Comparison of ENCODE assay signal across 24 cellular contexts in the genomic region with DNA sequence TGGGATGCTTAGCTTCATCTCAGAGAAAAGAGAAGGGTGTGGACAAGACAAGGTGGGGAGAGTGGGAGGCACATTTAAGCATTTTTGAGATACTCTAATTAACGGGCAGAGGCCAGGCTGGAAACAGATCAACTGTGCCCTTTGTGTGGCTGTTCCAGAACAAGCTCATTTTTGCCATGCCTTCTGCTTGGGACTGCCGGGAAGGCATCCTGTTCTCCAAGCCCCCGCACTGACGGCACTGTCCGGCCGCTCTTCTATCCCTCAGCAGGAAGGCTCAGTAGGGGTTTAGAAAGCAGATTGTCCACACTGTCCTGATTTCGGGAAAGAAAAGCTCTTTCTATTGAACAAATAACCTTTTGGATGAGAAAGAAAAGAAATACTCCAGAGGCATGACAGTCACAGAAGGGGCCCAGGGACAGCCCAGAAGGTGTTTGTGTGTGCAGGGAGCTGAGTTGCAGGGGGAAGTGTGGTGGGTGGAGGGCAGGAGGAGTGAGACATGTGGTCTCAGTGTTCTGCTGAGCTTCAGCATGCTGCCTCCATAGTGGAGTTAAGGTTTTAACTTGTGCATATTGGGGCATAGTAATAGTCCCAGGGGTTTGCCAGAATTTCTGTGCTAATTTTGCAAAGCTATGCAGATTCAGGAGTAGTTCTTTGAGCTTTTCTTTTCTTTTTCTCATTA. TPM values are rescaled to one million over a fixed set of nuclear protein-coding genes. Genes with fewer than 3 reads are reported as not detected.
"Had no signal": no experiment of that assay in that cellular context is flagged by ENCODE, and none has a peak within 500 bp of the region (broad histone marks: within the 10 kb centered on the region; RNA-seq: fewer than 3 reads in every experiment).

No MANE protein-coding gene starts in this region.

- DNase-seq: activated B cell treated with CpG ODN at 0.5 μM for 24 hours; activated CD4-positive, alpha-beta memory T cell treated with anti-CD3 and anti-CD28 coated beads, Interleukin-2, amount 10 ng/mL, durations not matched to agents 7 days and 5 days; activated CD4-positive, alpha-beta T cell treated with anti-CD3 and anti-CD28 coated beads for 4 hours; activated naive CD4-positive, alpha-beta T cell; activated naive CD8-positive, alpha-beta T cell treated with anti-CD3 and anti-CD28 coated beads for 36 hours; activated T-cell treated with anti-CD3 and anti-CD28 coated beads, Interleukin-2, amount 50 U/mL, for 1 hour; body of pancreas; cortex of kidney; effector CD4-positive, alpha-beta T cell; gastrocnemius medialis; heart left ventricle; kidney; left ventricle myocardium inferior; ovary; psoas muscle; stimulated activated CD4-positive, alpha-beta T cell treated with anti-CD3 and anti-CD28 coated beads, Interleukin-4, amount 100 ng/mL, for 1 hour; stomach; testis had no signal

- H3K9me3 Mint-ChIP-seq: activated B cell treated with CpG ODN at 0.5 μM for 24 hours; activated CD4-positive, alpha-beta memory T cell treated with anti-CD3 and anti-CD28 coated beads, Interleukin-2, amount 10 ng/mL, durations not matched to agents 7 days and 5 days; activated naive CD8-positive, alpha-beta T cell treated with anti-CD3 and anti-CD28 coated beads for 36 hours; activated T-helper 17 cell treated with anti-CD3 and anti-CD28 coated beads, Interleukin-2, amount 50 U/mL, for 72 hours; neural crest cell; type B pancreatic cell had no signal

- H3K27ac ChIP-seq: body of pancreas, gastrocnemius medialis, heart left ventricle, left ventricle myocardium inferior, ovary, psoas muscle, stomach, testis had no signal

- FAIRE-seq: kidney had no signal

- H3K4me1 Mint-ChIP-seq: activated B cell treated with CpG ODN at 0.5 μM for 24 hours; activated CD4-positive, alpha-beta memory T cell treated with anti-CD3 and anti-CD28 coated beads, Interleukin-2, amount 10 ng/mL, durations not matched to agents 7 days and 5 days; activated naive CD8-positive, alpha-beta T cell treated with anti-CD3 and anti-CD28 coated beads for 36 hours; activated T-helper 17 cell treated with anti-CD3 and anti-CD28 coated beads, Interleukin-2, amount 50 U/mL, for 72 hours had no signal

- H3K36me3 Mint-ChIP-seq: activated naive CD8-positive, alpha-beta T cell treated with anti-CD3 and anti-CD28 coated beads for 36 hours; type B pancreatic cell had no signal

- H3K27ac Mint-ChIP-seq: activated B cell treated with CpG ODN at 0.5 μM for 24 hours; activated CD4-positive, alpha-beta memory T cell treated with anti-CD3 and anti-CD28 coated beads, Interleukin-2, amount 10 ng/mL, durations not matched to agents 7 days and 5 days; activated naive CD8-positive, alpha-beta T cell treated with anti-CD3 and anti-CD28 coated beads for 36 hours; activated T-helper 17 cell treated with anti-CD3 and anti-CD28 coated beads, Interleukin-2, amount 50 U/mL, for 72 hours; type B pancreatic cell had no signal

- H3K4me3 Mint-ChIP-seq: activated B cell treated with CpG ODN at 0.5 μM for 24 hours; activated CD4-positive, alpha-beta memory T cell treated with anti-CD3 and anti-CD28 coated beads, Interleukin-2, amount 10 ng/mL, durations not matched to agents 7 days and 5 days; activated naive CD8-positive, alpha-beta T cell treated with anti-CD3 and anti-CD28 coated beads for 36 hours; activated T-helper 17 cell treated with anti-CD3 and anti-CD28 coated beads, Interleukin-2, amount 50 U/mL, for 72 hours; neural crest cell; type B pancreatic cell had no signal

- ATAC-seq: activated T-helper 17 cell treated with anti-CD3 and anti-CD28 coated beads, Interleukin-2, amount 50 U/mL, for 72 hours; body of pancreas; esophagus mucosa; gastrocnemius medialis; heart left ventricle; psoas muscle; sciatic nerve had no signal

RNA-seq across cellular contexts. Expression of a gene that starts 27.3 kb away (rescaled TPM):
- total RNA-seq: activated B cell treated with CpG ODN at 0.5 μM for 24 hours, neural crest cell, smooth muscle cell had no signal
- polyA plus RNA-seq: smooth muscle cell had no signal
